8 cellular contexts compared by ENCODE assay signal in genomic region chr1:226406401-226406881, GRCh38. TPM values are rescaled to one million over a fixed set of nuclear protein-coding genes. Genes with fewer than 3 reads are reported as not detected.
DNase-seq lines count a peak whose midpoint lies in the region; ATAC-seq and TF ChIP-seq lines count a peak whose summit lies in the region.

No MANE protein-coding gene starts in this region.

- no peak overlapping the region for H2AFZ ChIP-seq in KMS-11 (ENCODE audit: low read depth)

- TF ChIP-seq CTCF in KMS-11 (conservative IDR thresholded peaks at IDR 0.05; ENCODE audit: low read depth, low read length) = no peak

- H3K4me3 Mint-ChIP-seq in activated T-cell treated with anti-CD3 and anti-CD28 coated beads, Interleukin-2, amount 50 U/mL, for 72 hours = peak overlapping the region; percentile 95 to 100
- H3K4me3 Mint-ChIP-seq in stimulated activated naive CD8-positive, alpha-beta T cell treated with anti-CD3 and anti-CD28 coated beads, Interleukin-15, amount 100 ng/mL, for 72 hours = peak overlapping the region; percentile 95 to 97

- no CpG with 5 or more reads among the region's 10 CpGs for WGBS in iPS DF 6.9 (ENCODE audit: insufficient coverage, insufficient read length)

- H3K4me1 ChIP-seq in KMS-11 (ENCODE audit: low read depth, poor library complexity, severe bottlenecking) (peaks cover 44% of the 10 kb centered on the region), iPS DF 6.9 (ENCODE audit: control insufficient read depth, insufficient read depth, low read length) (peaks cover 13% of the 10 kb centered on the region; the same call in 1 of the 2 replicates)

- H3K27ac ChIP-seq in KMS-11 (peak overlapping the region; percentile 94), iPS DF 6.9 (ENCODE audit: low read length) (no peak overlapping the region)

- H4K20me1 ChIP-seq in KMS-11 (ENCODE audit: insufficient read depth) = peaks cover 36% of the 10 kb centered on the region

- peak in 1 of 2 donors; percentile 19 for ATAC-seq in activated T-cell treated with anti-CD3 and anti-CD28 coated beads, Interleukin-2, amount 50 U/mL, for 72 hours (replicated peaks in 1 of 2)
- ATAC-seq in stimulated activated naive CD8-positive, alpha-beta T cell treated with anti-CD3 and anti-CD28 coated beads, Interleukin-15, amount 100 ng/mL, for 72 hours = peak; percentile 29

- H3K9me3 Mint-ChIP-seq in activated T-cell treated with anti-CD3 and anti-CD28 coated beads, Interleukin-2, amount 50 U/mL, for 72 hours = peaks cover 0 to 3% of the 10 kb centered on the region in 2 donors
- peaks cover 0 to 6% of the 10 kb centered on the region in 2 donors for H3K9me3 Mint-ChIP-seq in stimulated activated naive CD8-positive, alpha-beta T cell treated with anti-CD3 and anti-CD28 coated beads, Interleukin-15, amount 100 ng/mL, for 72 hours

- H3K4me3 ChIP-seq in KMS-11 (IDR thresholded peaks at IDR 0.05; ENCODE audit: insufficient read depth, low read depth, low read length) = peak overlapping the region; percentile 80
- H3K4me3 ChIP-seq in iPS DF 6.9 (ENCODE audit: low read length) = peak overlapping the region; percentile 96; the same call in 1 of the 2 replicates

- H3K27me3 ChIP-seq in KMS-11 (ENCODE audit: insufficient read depth, low read depth) = no peaks in the 10 kb centered on the region
- H3K27me3 ChIP-seq in iPS DF 6.9 (ENCODE audit: control insufficient read depth, insufficient read depth, low read length) = no peaks in the 10 kb centered on the region

- H3K27ac Mint-ChIP-seq in activated T-cell treated with anti-CD3 and anti-CD28 coated beads, Interleukin-2, amount 50 U/mL, for 72 hours = peak overlapping the region; percentile 99
- peak overlapping the region; percentile 96 to 99 for H3K27ac Mint-ChIP-seq in stimulated activated naive CD8-positive, alpha-beta T cell treated with anti-CD3 and anti-CD28 coated beads, Interleukin-15, amount 100 ng/mL, for 72 hours

- no peaks in the 10 kb centered on the region for H3K27me3 Mint-ChIP-seq in activated T-cell treated with anti-CD3 and anti-CD28 coated beads, Interleukin-2, amount 50 U/mL, for 72 hours (ENCODE audit: low read depth)
- H3K27me3 Mint-ChIP-seq in stimulated activated naive CD8-positive, alpha-beta T cell treated with anti-CD3 and anti-CD28 coated beads, Interleukin-15, amount 100 ng/mL, for 72 hours = no peaks in the 10 kb centered on the region

- H3K36me3 ChIP-seq in KMS-11 (ENCODE audit: insufficient read depth) (peaks cover 12% of the 10 kb centered on the region; the same call in 1 of the 2 replicates), iPS DF 6.9 (ENCODE audit: control insufficient read depth, insufficient read depth, low read length) (peaks cover 4% of the 10 kb centered on the region; the same call in 1 of the 2 replicates)

- H3K9me3 ChIP-seq in iPS DF 6.9 (ENCODE audit: control insufficient read depth, insufficient read depth, low read length) = no peaks in the 10 kb centered on the region

- peaks cover 55% of the 10 kb centered on the region for H3K4me1 Mint-ChIP-seq in activated T-cell treated with anti-CD3 and anti-CD28 coated beads, Interleukin-2, amount 50 U/mL, for 72 hours (ENCODE audit: low read depth)
- H3K4me1 Mint-ChIP-seq in stimulated activated naive CD8-positive, alpha-beta T cell treated with anti-CD3 and anti-CD28 coated beads, Interleukin-15, amount 100 ng/mL, for 72 hours = peaks cover 56% of the 10 kb centered on the region

- H3K4me2 ChIP-seq in KMS-11 = peak overlapping the region; percentile 80

- H3K79me2 ChIP-seq in KMS-11 (ENCODE audit: insufficient read depth, low read depth) = peaks cover 59% of the 10 kb centered on the region

- peaks cover 5 to 12% of the 10 kb centered on the region in 2 donors for H3K36me3 Mint-ChIP-seq in activated T-cell treated with anti-CD3 and anti-CD28 coated beads, Interleukin-2, amount 50 U/mL, for 72 hours (ENCODE audit: insufficient read depth in 2 of 2)

- peak; percentile 68 for DNase-seq in ELR (ENCODE audit: low read depth)
- DNase-seq in activated T-cell treated with anti-CD3 and anti-CD28 coated beads, Interleukin-2, amount 50 U/mL, for 72 hours = peak; percentile 15 to 29
- no peak for DNase-seq in iPS DF 6.9 (ENCODE audit: low read depth, low spot score)
- no peak for DNase-seq in stimulated activated naive CD8-positive, alpha-beta T cell treated with anti-CD3 and anti-CD28 coated beads, Interleukin-15, amount 100 ng/mL, for 72 hours
- DNase-seq in epidermal melanocyte (ENCODE audit: insufficient read length, low spot score) = no peak
- DNase-seq in T-helper 9 cell = no peak
- DNase-seq in NCI-H526 (lab: John Stamatoyannopoulos, UW) = no peak

- peak overlapping the region; percentile 95 for H3K9ac ChIP-seq in KMS-11

RNA-seq across cellular contexts. Expression of gene PARP1, which starts 1.5 kb away (rescaled TPM):
- 100 to 1,000 TPM; 161 to 184 TPM for total RNA-seq in activated T-cell treated with anti-CD3 and anti-CD28 coated beads, Interleukin-2, amount 50 U/mL, for 72 hours

Comparison
In these comparisons a context has a peak if more than half of its experiments do, and no peak if none do; other contexts are left out.
1. DNase-seq: peak in ELR (single experiment) and activated T-cell treated with anti-CD3 and anti-CD28 coated beads, Interleukin-2, amount 50 U/mL, for 72 hours (2 of 2); none in iPS DF 6.9 (single experiment), stimulated activated naive CD8-positive, alpha-beta T cell treated with anti-CD3 and anti-CD28 coated beads, Interleukin-15, amount 100 ng/mL, for 72 hours (0 of 2), epidermal melanocyte (single experiment), T-helper 9 cell (single experiment) and NCI-H526 (0 of 2).